8 cellular contexts compared by ENCODE assay signal in genomic region chr21:45098867-45099266, GRCh38. TPM values are rescaled to one million over a fixed set of nuclear protein-coding genes. Genes with fewer than 3 reads are reported as not detected.
DNase-seq lines count a peak whose midpoint lies in the region; ATAC-seq and TF ChIP-seq lines count a peak whose summit lies in the region.

No MANE protein-coding gene starts in this region.

- POLR2A ChIA-PET in WTC11 (lab: Charles Lee) = no interaction called here

- peak; percentile 38; the same call in 1 of the 2 replicates for TF ChIP-seq RAD21 in Ishikawa (IDR thresholded peaks at IDR 0.05; ENCODE audit: low read depth)

- H3K4me1 Mint-ChIP-seq in WTC11 = peaks cover 8% of the 10 kb centered on the region; the same call in 1 of the 2 replicates

- H3K27ac Mint-ChIP-seq in WTC11 = 0 out of 2 replicates have a peak overlapping the region, but pooled peaks have one; percentile 47

- CTCF ChIA-PET in WTC11 (lab: Charles Lee) = interaction anchor here (0.6 to 1.7 kb wide), 9 partner anchors 16 to 86 kb away, joined by 3 to 8 read pairs (median 4); partner anchors contain the start of gene ADARB1

- H3K27me3 Mint-ChIP-seq in WTC11 (ENCODE audit: low read depth) = no peaks in the 10 kb centered on the region; the same call in 1 of the 2 replicates

- H3K9me3 Mint-ChIP-seq in WTC11 = no peaks in the 10 kb centered on the region

- DNase-seq in ELR (ENCODE audit: low read depth) = peak; percentile 33
- DNase-seq in WTC11 (ENCODE audit: low spot score) = no peak
- peak; percentile 47 to 70 for DNase-seq in lung microvascular endothelial cell (ENCODE audit: low read depth in 2 of 2)
- DNase-seq in SK-N-DZ (ENCODE audit: low spot score) = no peak
- no peak for DNase-seq in GDM1 (lab: John Stamatoyannopoulos, UW)
- no peak for DNase-seq in islet precursor cell

- ATAC-seq in WTC11 (peak; percentile 66), HG03135 (IDR thresholded peaks at IDR 0.05; ENCODE audit: unreplicated experiment) (no peak)

- no peaks in the 10 kb centered on the region for H3K36me3 Mint-ChIP-seq in WTC11

- no peak overlapping the region for H3K4me3 Mint-ChIP-seq in WTC11

- TF ChIP-seq CTCF in WTC11 (IDR thresholded peaks at IDR 0.05) = no peak

- TF ChIP-seq EP300 in Ishikawa (IDR thresholded peaks at IDR 0.05; ENCODE audit: borderline replicate concordance) = no peak

TF ChIP-seq in Ishikawa, 13 proteins besides CTCF, POLR2A, EP300 and RAD21:
- no peak for TF ChIP-seq YY1 (IDR thresholded peaks at IDR 0.05; ENCODE audit: low read depth)
- TF ChIP-seq FOXM1 (IDR thresholded peaks at IDR 0.05; ENCODE audit: borderline replicate concordance, low read depth) = no peak
- no peak for TF ChIP-seq ZBTB7A (IDR thresholded peaks at IDR 0.05; ENCODE audit: low read depth)
- no peak for TF ChIP-seq CREB1 (IDR thresholded peaks at IDR 0.05; ENCODE audit: low read depth)
- TF ChIP-seq CEBPB (IDR thresholded peaks at IDR 0.05) = no peak
- TF ChIP-seq TEAD4 (IDR thresholded peaks at IDR 0.05) = no peak
- no peak for TF ChIP-seq TCF12 (IDR thresholded peaks at IDR 0.05; ENCODE audit: low read depth)
- no peak for TF ChIP-seq TAF1 (IDR thresholded peaks at IDR 0.05; ENCODE audit: low read depth)
- TF ChIP-seq NFIC (IDR thresholded peaks at IDR 0.05) = no peak

TF ChIP-seq in WTC11, 78 proteins besides CTCF, POLR2A, EP300 and RAD21:
- TF ChIP-seq IRF2 (CRISPR knock-in tag; IDR thresholded peaks at IDR 0.05; ENCODE audit: borderline replicate concordance, low read depth) = no peak
- TF ChIP-seq, protein P1, sequence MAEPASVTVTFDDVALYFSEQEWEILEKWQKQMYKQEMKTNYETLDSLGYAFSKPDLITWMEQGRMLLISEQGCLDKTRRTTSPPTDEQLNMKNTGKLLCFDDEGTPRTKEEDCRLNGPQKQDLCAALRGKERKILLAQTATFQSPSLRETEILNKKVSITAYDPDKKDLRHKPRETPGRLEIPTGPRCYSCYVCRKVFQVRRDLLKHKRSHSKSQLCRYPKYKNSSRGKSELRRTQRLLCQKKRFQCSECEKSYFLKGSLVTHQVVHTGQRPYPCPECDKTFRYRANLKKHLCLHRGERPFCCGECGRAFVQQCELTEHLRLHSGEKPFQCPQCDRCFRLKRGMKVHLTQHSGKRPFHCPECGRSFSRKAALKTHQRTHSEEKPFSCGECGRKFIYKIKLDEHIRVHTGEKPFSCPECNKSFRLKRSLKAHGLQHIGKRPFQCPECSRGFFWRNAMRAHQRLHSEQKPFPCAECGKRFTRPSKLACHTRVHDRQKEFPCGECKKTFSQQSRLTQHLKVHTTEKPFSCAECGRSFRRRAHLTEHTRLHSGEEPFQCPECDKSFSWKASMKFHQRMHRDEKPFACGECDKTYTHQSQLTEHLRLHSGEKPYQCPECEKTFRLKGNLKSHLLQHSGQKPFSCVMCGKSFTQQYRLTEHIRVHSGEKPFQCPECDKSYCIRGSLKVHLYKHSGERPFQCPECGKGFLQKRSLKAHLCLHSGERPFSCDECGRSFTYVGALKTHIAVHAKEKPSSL (CRISPR knock-in tag; conservative IDR thresholded peaks at IDR 0.05) = no peak
- TF ChIP-seq ZNF138 (CRISPR knock-in tag; conservative IDR thresholded peaks at IDR 0.05) = no peak
- no peak for TF ChIP-seq ETV6 (CRISPR knock-in tag; IDR thresholded peaks at IDR 0.05)
- no peak for TF ChIP-seq CREM (CRISPR knock-in tag; IDR thresholded peaks at IDR 0.05)
- TF ChIP-seq, protein P2, sequence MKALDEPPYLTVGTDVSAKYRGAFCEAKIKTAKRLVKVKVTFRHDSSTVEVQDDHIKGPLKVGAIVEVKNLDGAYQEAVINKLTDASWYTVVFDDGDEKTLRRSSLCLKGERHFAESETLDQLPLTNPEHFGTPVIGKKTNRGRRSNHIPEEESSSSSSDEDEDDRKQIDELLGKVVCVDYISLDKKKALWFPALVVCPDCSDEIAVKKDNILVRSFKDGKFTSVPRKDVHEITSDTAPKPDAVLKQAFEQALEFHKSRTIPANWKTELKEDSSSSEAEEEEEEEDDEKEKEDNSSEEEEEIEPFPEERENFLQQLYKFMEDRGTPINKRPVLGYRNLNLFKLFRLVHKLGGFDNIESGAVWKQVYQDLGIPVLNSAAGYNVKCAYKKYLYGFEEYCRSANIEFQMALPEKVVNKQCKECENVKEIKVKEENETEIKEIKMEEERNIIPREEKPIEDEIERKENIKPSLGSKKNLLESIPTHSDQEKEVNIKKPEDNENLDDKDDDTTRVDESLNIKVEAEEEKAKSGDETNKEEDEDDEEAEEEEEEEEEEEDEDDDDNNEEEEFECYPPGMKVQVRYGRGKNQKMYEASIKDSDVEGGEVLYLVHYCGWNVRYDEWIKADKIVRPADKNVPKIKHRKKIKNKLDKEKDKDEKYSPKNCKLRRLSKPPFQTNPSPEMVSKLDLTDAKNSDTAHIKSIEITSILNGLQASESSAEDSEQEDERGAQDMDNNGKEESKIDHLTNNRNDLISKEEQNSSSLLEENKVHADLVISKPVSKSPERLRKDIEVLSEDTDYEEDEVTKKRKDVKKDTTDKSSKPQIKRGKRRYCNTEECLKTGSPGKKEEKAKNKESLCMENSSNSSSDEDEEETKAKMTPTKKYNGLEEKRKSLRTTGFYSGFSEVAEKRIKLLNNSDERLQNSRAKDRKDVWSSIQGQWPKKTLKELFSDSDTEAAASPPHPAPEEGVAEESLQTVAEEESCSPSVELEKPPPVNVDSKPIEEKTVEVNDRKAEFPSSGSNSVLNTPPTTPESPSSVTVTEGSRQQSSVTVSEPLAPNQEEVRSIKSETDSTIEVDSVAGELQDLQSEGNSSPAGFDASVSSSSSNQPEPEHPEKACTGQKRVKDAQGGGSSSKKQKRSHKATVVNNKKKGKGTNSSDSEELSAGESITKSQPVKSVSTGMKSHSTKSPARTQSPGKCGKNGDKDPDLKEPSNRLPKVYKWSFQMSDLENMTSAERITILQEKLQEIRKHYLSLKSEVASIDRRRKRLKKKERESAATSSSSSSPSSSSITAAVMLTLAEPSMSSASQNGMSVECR (CRISPR knock-in tag; IDR thresholded peaks at IDR 0.05; ENCODE audit: borderline replicate concordance) = no peak
- no peak for TF ChIP-seq ERG (CRISPR knock-in tag; IDR thresholded peaks at IDR 0.05)
- TF ChIP-seq GTF2I (CRISPR knock-in tag; conservative IDR thresholded peaks at IDR 0.05) = no peak
- TF ChIP-seq ZNF317 (CRISPR knock-in tag; IDR thresholded peaks at IDR 0.05; ENCODE audit: borderline replicate concordance, low read depth) = no peak
- no peak for TF ChIP-seq MXD4 (CRISPR knock-in tag; IDR thresholded peaks at IDR 0.05; ENCODE audit: borderline replicate concordance)
- TF ChIP-seq TP53 (CRISPR knock-in tag; IDR thresholded peaks at IDR 0.05) = no peak
- no peak for TF ChIP-seq NR1H2 (CRISPR knock-in tag; IDR thresholded peaks at IDR 0.05)
- TF ChIP-seq NR3C1 (CRISPR knock-in tag; conservative IDR thresholded peaks at IDR 0.05; ENCODE audit: low read depth) = no peak
- TF ChIP-seq SOX15 (CRISPR knock-in tag; IDR thresholded peaks at IDR 0.05) = no peak
- no peak for TF ChIP-seq STAT6 (CRISPR knock-in tag; conservative IDR thresholded peaks at IDR 0.05; ENCODE audit: low read depth)
- TF ChIP-seq ATF1 (CRISPR knock-in tag; IDR thresholded peaks at IDR 0.05) = no peak
- TF ChIP-seq, protein P3, sequence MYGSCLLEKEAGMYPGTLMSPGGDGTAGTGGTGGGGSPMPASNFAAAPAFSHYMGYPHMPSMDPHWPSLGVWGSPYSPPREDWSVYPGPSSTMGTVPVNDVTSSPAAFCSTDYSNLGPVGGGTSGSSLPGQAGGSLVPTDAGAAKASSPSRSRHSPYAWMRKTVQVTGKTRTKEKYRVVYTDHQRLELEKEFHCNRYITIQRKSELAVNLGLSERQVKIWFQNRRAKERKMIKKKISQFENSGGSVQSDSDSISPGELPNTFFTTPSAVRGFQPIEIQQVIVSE (CRISPR knock-in tag; IDR thresholded peaks at IDR 0.05; ENCODE audit: borderline replicate concordance) = no peak
- TF ChIP-seq ESRRA (CRISPR knock-in tag; IDR thresholded peaks at IDR 0.05; ENCODE audit: borderline replicate concordance) = no peak
- TF ChIP-seq ZNF671 (CRISPR knock-in tag; IDR thresholded peaks at IDR 0.05) = no peak
- TF ChIP-seq SMAD4 (CRISPR knock-in tag; IDR thresholded peaks at IDR 0.05) = no peak

RNA-seq across cellular contexts. Expression of gene ADARB1, which starts 24.5 kb away (rescaled TPM):
- total RNA-seq in WTC11 (2021) (12.8 to 15.1 TPM (median 14.6 TPM) in 3 replicates), lung microvascular endothelial cell (15.3 and 23.8 TPM in 2 replicates)
- polyA plus RNA-seq in SK-N-DZ (2014; cell fraction: cytosol; rRNA removed) = 2.5 and 3.1 TPM in 2 replicates
- 7.2 and 12.7 TPM in 2 replicates for polyA plus RNA-seq in SK-N-DZ (2014; cell fraction: nucleus; rRNA removed)

Comparison
In these comparisons a context has a peak if more than half of its experiments do, and no peak if none do; other contexts are left out.
1. DNase-seq: peak in ELR (single experiment) and lung microvascular endothelial cell (2 of 2); none in WTC11 (single experiment), SK-N-DZ (single experiment), GDM1 (single experiment) and islet precursor cell (single experiment).